27 cellular contexts compared by ENCODE assay signal in genomic region chr17:42806249-42806648, GRCh38. TPM values are rescaled to one million over a fixed set of nuclear protein-coding genes. Genes with fewer than 3 reads are reported as not detected.
"Had no signal": no experiment of that assay in that cellular context is flagged by ENCODE, and none has a peak within 500 bp of the region (broad histone marks: within the 10 kb centered on the region; RNA-seq: fewer than 3 reads in every experiment).

No MANE protein-coding gene starts in this region.

- H3K27me3 ChIP-seq: brain microvascular endothelial cell, heart left ventricle, upper lobe of left lung had no signal

- H2AFZ ChIP-seq: parathyroid adenoma had no signal

- ATAC-seq: activated CD8-positive, alpha-beta T cell treated with anti-CD3 and anti-CD28 coated beads for 36 hours; activated naive CD4-positive, alpha-beta T cell treated with anti-CD3 and anti-CD28 coated beads, Interleukin-2, amount 50 U/mL, for 72 hours; activated T-helper 17 cell treated with anti-CD3 and anti-CD28 coated beads, Interleukin-2, amount 50 U/mL, for 72 hours; effector memory CD8-positive, alpha-beta T cell; heart left ventricle; left ventricle myocardium superior; stimulated activated naive B cell treated with anti-CD40 and anti-IgM and Interleukin-4, amounts not matched to agents 10 μg/mL and 1 μg/mL and 100 μg/mL, for 72 hours; T-cell had no signal

- H3K4me2 ChIP-seq: SK-N-SH had no signal

- H3K4me3 ChIP-seq: heart left ventricle, skin epidermis, thoracic aorta, upper lobe of left lung had no signal

- FAIRE-seq: endothelial cell of umbilical vein had no signal

- H3K9me3 ChIP-seq: heart left ventricle, SK-N-SH, thoracic aorta, upper lobe of left lung had no signal

- H3K36me3 ChIP-seq: thoracic aorta had no signal

- H3K9ac ChIP-seq: parathyroid adenoma, SK-N-SH had no signal

- H3K27ac ChIP-seq: brain microvascular endothelial cell, heart left ventricle, parathyroid adenoma, skin epidermis, thoracic aorta, WERI-Rb-1 had no signal

- H3K79me2 ChIP-seq: parathyroid adenoma had no signal

- DNase-seq: activated CD4-positive, alpha-beta T cell treated with anti-CD3 and anti-CD28 coated beads, Interleukin-2, amount 10 ng/mL, durations not matched to agents 7 days and 5 days; activated CD4-positive, CD25-positive, alpha-beta regulatory T cell treated with anti-CD3 and anti-CD28 coated beads, Interleukin-2, amount 50 U/mL, for 72 hours; activated CD8-positive, alpha-beta T cell treated with anti-CD3 and anti-CD28 coated beads for 36 hours; activated T-cell treated with anti-CD3 and anti-CD28 coated beads, Interleukin-2, amount 50 U/mL, for 1 hour; aorta; brain microvascular endothelial cell; caudate nucleus; effector memory CD8-positive, alpha-beta T cell; heart left ventricle; left ventricle myocardium superior; mammary epithelial cell; midbrain; nephron progenitor cell; SK-N-SH; stimulated activated CD4-positive, alpha-beta T cell treated with anti-CD3 and anti-CD28 coated beads, Interleukin-15, amount 100 ng/mL, for 24 hours; stimulated activated naive B cell treated with anti-CD40 and anti-IgM and Interleukin-4, amounts not matched to agents 10 μg/mL and 1 μg/mL and 100 μg/mL, for 72 hours; T-cell; upper lobe of left lung; WERI-Rb-1 had no signal

- H3K4me1 ChIP-seq: heart left ventricle, parathyroid adenoma, upper lobe of left lung had no signal

RNA-seq across cellular contexts. Expression of gene CNTD1, which starts 7.6 kb away (rescaled TPM):
- total RNA-seq: activated CD4-positive, alpha-beta T cell treated with anti-CD3 and anti-CD28 coated beads, Interleukin-2, amount 10 ng/mL, durations not matched to agents 7 days and 5 days; dermis microvascular lymphatic vessel endothelial cell; endothelial cell of umbilical vein; heart left ventricle; myocyte; T-cell; thoracic aorta had no signal
- polyA plus RNA-seq: endothelial cell of umbilical vein, mammary epithelial cell, SK-N-SH had no signal

RNA-seq across cellular contexts. Expression of gene WNK4, which starts 25.8 kb away (rescaled TPM):
- total RNA-seq: left ventricle myocardium superior, myocyte, thoracic aorta had no signal
- polyA plus RNA-seq: heart left ventricle had no signal
